ENCODE assay signal across 1 cellular context in the genomic region with DNA sequence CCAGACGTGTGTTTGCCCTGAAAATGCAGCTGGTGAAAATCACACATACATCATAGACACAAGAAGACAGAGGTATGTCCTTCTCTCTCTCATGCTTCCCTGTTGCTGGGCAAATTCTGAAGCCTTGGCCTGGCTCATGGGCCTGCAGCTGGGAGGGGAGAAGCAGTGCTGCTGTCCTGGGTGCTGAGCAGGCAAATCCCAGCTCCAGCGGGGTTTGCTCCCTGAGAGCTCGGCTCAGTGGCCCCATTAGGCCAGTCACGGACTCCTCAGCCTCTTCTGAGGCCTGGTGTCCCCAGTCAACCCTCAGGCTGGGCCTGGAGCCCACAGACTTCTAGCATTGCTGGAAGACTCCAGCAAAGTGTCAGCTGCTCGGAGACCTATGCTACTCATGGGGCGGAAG.
TF ChIP-seq lines count a peak whose summit lies in the region.

No MANE protein-coding gene starts in this region.

TF ChIP-seq in HepG2, 621 proteins besides CTCF, POLR2A, EP300 and RAD21 (continued from another document):
- TF ChIP-seq, protein P1, sequence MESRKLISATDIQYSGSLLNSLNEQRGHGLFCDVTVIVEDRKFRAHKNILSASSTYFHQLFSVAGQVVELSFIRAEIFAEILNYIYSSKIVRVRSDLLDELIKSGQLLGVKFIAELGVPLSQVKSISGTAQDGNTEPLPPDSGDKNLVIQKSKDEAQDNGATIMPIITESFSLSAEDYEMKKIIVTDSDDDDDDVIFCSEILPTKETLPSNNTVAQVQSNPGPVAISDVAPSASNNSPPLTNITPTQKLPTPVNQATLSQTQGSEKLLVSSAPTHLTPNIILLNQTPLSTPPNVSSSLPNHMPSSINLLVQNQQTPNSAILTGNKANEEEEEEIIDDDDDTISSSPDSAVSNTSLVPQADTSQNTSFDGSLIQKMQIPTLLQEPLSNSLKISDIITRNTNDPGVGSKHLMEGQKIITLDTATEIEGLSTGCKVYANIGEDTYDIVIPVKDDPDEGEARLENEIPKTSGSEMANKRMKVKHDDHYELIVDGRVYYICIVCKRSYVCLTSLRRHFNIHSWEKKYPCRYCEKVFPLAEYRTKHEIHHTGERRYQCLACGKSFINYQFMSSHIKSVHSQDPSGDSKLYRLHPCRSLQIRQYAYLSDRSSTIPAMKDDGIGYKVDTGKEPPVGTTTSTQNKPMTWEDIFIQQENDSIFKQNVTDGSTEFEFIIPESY (CRISPR knock-in tag; IDR thresholded peaks at IDR 0.05): no peak
- no peak for TF ChIP-seq SMAD9 (CRISPR knock-in tag; IDR thresholded peaks at IDR 0.05)
- no peak for TF ChIP-seq ZNF430 (CRISPR knock-in tag; IDR thresholded peaks at IDR 0.05)
- TF ChIP-seq RBAK (CRISPR knock-in tag; IDR thresholded peaks at IDR 0.05): no peak
- peak in 1 of 2 experiments; percentile 58; a peak in 2 of 4 replicates for TF ChIP-seq MAFK (conservative IDR thresholded peaks at IDR 0.05 in 1 of 2, IDR thresholded peaks at IDR 0.05 in 1 of 2; ENCODE audit: low read length in 2 of 2)
- no peak for TF ChIP-seq TBX2 (CRISPR knock-in tag; IDR thresholded peaks at IDR 0.05; ENCODE audit: borderline replicate concordance)
- no peak for TF ChIP-seq MYC (CRISPR knock-in tag; IDR thresholded peaks at IDR 0.05; ENCODE audit: borderline replicate concordance)
- TF ChIP-seq, protein P2, sequence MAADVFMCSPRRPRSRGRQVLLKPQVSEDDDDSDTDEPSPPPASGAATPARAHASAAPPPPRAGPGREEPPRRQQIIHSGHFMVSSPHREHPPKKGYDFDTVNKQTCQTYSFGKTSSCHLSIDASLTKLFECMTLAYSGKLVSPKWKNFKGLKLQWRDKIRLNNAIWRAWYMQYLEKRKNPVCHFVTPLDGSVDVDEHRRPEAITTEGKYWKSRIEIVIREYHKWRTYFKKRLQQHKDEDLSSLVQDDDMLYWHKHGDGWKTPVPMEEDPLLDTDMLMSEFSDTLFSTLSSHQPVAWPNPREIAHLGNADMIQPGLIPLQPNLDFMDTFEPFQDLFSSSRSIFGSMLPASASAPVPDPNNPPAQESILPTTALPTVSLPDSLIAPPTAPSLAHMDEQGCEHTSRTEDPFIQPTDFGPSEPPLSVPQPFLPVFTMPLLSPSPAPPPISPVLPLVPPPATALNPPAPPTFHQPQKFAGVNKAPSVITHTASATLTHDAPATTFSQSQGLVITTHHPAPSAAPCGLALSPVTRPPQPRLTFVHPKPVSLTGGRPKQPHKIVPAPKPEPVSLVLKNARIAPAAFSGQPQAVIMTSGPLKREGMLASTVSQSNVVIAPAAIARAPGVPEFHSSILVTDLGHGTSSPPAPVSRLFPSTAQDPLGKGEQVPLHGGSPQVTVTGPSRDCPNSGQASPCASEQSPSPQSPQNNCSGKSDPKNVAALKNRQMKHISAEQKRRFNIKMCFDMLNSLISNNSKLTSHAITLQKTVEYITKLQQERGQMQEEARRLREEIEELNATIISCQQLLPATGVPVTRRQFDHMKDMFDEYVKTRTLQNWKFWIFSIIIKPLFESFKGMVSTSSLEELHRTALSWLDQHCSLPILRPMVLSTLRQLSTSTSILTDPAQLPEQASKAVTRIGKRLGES (CRISPR knock-in tag; IDR thresholded peaks at IDR 0.05; ENCODE audit: borderline replicate concordance): no peak
- no peak for TF ChIP-seq MEF2D (CRISPR knock-in tag; IDR thresholded peaks at IDR 0.05)
- TF ChIP-seq SRSF9 (IDR thresholded peaks at IDR 0.05; ENCODE audit: borderline replicate concordance, insufficient read depth, low read depth, low read length, poor library complexity, severe bottlenecking): no peak
- TF ChIP-seq ZNF33A (CRISPR knock-in tag; IDR thresholded peaks at IDR 0.05; ENCODE audit: borderline replicate concordance): no peak
- no peak for TF ChIP-seq ZNF720 (CRISPR knock-in tag; IDR thresholded peaks at IDR 0.05)
- TF ChIP-seq, protein P3, sequence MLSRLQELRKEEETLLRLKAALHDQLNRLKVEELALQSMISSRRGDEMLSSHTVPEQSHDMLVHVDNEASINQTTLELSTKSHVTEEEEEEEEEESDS (CRISPR knock-in tag; IDR thresholded peaks at IDR 0.05; ENCODE audit: borderline replicate concordance): no peak
- no peak for TF ChIP-seq IRX3 (CRISPR knock-in tag; IDR thresholded peaks at IDR 0.05; ENCODE audit: borderline replicate concordance, low read depth)
- no peak for TF ChIP-seq LCORL (IDR thresholded peaks at IDR 0.05)
- TF ChIP-seq LCORL (CRISPR knock-in tag; IDR thresholded peaks at IDR 0.05): no peak
- no peak for TF ChIP-seq NFKBIZ (CRISPR knock-in tag; IDR thresholded peaks at IDR 0.05)
- no peak for TF ChIP-seq ARNT (IDR thresholded peaks at IDR 0.05)
- TF ChIP-seq FOXP1 (IDR thresholded peaks at IDR 0.05): no peak
- TF ChIP-seq FOXP1 (CRISPR knock-in tag; IDR thresholded peaks at IDR 0.05): no peak
- TF ChIP-seq, protein P4, sequence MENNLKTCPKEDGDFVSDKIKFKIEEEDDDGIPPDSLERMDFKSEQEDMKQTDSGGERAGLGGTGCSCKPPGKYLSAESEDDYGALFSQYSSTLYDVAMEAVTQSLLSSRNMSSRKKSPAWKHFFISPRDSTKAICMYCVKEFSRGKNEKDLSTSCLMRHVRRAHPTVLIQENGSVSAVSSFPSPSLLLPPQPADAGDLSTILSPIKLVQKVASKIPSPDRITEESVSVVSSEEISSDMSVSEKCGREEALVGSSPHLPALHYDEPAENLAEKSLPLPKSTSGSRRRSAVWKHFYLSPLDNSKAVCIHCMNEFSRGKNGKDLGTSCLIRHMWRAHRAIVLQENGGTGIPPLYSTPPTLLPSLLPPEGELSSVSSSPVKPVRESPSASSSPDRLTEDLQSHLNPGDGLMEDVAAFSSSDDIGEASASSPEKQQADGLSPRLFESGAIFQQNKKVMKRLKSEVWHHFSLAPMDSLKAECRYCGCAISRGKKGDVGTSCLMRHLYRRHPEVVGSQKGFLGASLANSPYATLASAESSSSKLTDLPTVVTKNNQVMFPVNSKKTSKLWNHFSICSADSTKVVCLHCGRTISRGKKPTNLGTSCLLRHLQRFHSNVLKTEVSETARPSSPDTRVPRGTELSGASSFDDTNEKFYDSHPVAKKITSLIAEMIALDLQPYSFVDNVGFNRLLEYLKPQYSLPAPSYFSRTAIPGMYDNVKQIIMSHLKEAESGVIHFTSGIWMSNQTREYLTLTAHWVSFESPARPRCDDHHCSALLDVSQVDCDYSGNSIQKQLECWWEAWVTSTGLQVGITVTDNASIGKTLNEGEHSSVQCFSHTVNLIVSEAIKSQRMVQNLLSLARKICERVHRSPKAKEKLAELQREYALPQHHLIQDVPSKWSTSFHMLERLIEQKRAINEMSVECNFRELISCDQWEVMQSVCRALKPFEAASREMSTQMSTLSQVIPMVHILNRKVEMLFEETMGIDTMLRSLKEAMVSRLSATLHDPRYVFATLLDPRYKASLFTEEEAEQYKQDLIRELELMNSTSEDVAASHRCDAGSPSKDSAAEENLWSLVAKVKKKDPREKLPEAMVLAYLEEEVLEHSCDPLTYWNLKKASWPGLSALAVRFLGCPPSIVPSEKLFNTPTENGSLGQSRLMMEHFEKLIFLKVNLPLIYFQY (CRISPR knock-in tag; IDR thresholded peaks at IDR 0.05; ENCODE audit: borderline replicate concordance): no peak
